Comparison of ENCODE assay signal across 2 cellular contexts in genomic region chr9:97796176-97796575, GRCh38. TPM values are rescaled to one million over a fixed set of nuclear protein-coding genes. Genes with fewer than 3 reads are reported as not detected.
"Had no signal": no experiment of that assay in that cellular context is flagged by ENCODE, and none has a peak within 500 bp of the region (broad histone marks: within the 10 kb centered on the region; RNA-seq: fewer than 3 reads in every experiment).

No MANE protein-coding gene starts in this region.

RNA-seq across cellular contexts. Expression of gene FOXE1, which starts 56.9 kb away (rescaled TPM):
- total RNA-seq: G401, GM12878 had no signal
